Comparison of ENCODE assay signal across 13 cellular contexts in the genomic region with DNA sequence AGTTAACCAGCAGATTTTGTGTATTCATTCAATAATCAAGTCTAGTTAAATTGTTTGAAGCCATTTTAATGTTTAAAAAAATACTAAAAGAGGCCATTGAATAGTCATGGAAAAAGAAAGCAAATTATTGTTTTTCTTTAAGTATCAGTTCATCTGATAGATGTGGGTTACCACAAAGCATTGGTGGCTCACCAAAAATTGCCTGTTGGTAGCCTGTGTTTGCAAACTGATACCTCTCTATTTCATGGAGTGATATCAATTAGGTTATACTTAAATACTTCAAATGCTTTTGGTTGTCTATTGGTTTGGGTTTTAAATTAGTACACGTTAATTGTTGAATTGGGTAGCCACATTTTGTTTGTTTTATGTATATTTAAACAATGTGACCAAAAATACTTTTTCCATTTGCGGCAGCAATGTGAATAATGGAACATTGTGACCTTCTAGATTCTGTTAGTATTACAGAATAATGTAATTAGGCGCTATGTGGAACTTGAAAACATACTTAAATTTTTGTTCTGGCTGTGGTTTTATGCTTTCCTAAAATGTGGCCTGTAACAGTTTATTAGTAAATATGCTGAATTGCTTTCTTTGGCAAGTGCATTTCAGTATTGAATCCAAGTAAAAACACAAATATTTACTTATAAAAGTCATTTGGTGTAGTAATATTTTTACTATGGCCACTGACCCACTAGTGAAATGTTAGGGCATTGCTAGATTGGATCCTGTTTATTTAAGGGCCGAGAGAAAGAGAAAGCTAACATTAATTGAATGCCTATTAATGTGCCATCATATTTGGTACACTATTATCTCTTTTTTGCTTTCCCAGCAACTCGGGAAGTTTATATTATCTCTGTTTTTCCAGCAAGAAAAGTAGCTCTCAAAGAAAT. TPM values are rescaled to one million over a fixed set of nuclear protein-coding genes. Genes with fewer than 3 reads are reported as not detected.
DNase-seq lines count a peak whose midpoint lies in the region; ATAC-seq and TF ChIP-seq lines count a peak whose summit lies in the region.
"Had no signal": no experiment of that assay in that cellular context is flagged by ENCODE, and none has a peak within 500 bp of the region (broad histone marks: within the 10 kb centered on the region; RNA-seq: fewer than 3 reads in every experiment).

No MANE protein-coding gene starts in this region.

- no peak overlapping the region for H3K9ac ChIP-seq in BLaER1 treated with 17β-estradiol and CSF1 and Interleukin-3, amounts not matched to agents 10 nM and 100 nM

- H3K27ac Mint-ChIP-seq in activated naive CD8-positive, alpha-beta T cell treated with anti-CD3 and anti-CD28 coated beads, Interleukin-2, amount 50 U/mL, for 24 hours: peak overlapping the region; percentile 76
- H3K27ac Mint-ChIP-seq: progenitor cell of endocrine pancreas had no signal

- H3K4me1 Mint-ChIP-seq in activated naive CD8-positive, alpha-beta T cell treated with anti-CD3 and anti-CD28 coated beads, Interleukin-2, amount 50 U/mL, for 24 hours: peaks cover 64% of the 10 kb centered on the region

- TF ChIP-seq CTCF in osteoblast (IDR thresholded peaks at IDR 0.05; ENCODE audit: extremely low read depth, low read depth, low read length): no peak

- peaks cover 92% of the 10 kb centered on the region for H3K79me2 ChIP-seq in osteoblast (ENCODE audit: insufficient read depth, low read length)

- in situ Hi-C loops in KBM-7 (cut with MboI; ENCODE audit: low pct_unique_long_range_greater_than_20kb, low sequenced_read_pairs): no loop called here

- H4K20me1 ChIP-seq in BLaER1 treated with 17β-estradiol and CSF1 and Interleukin-3, amounts not matched to agents 10 nM and 100 nM: peaks cover 70 to 98% (median 93%) of the 10 kb centered on the region in 11 experiments
- peaks cover 56% of the 10 kb centered on the region for H4K20me1 ChIP-seq in osteoblast (ENCODE audit: insufficient read depth, low read length)

- H3K27me3 Mint-ChIP-seq in activated naive CD8-positive, alpha-beta T cell treated with anti-CD3 and anti-CD28 coated beads, Interleukin-2, amount 50 U/mL, for 24 hours: no peaks in the 10 kb centered on the region
- H3K27me3 Mint-ChIP-seq: progenitor cell of endocrine pancreas had no signal

- H3K27me3 ChIP-seq in BLaER1 treated with 17β-estradiol and CSF1 and Interleukin-3, amounts not matched to agents 10 nM and 100 nM: no peaks in the 10 kb centered on the region
- H3K27me3 ChIP-seq in osteoblast (ENCODE audit: insufficient read depth, low read length): no peaks in the 10 kb centered on the region
- H3K27me3 ChIP-seq: cardiac muscle cell, SJCRH30 had no signal

- H3K4me1 ChIP-seq in BLaER1 treated with 17β-estradiol and CSF1 and Interleukin-3, amounts not matched to agents 10 nM and 100 nM: peaks cover 16 to 37% (median 26%) of the 10 kb centered on the region in 10 experiments
- peaks cover 22% of the 10 kb centered on the region for H3K4me1 ChIP-seq in osteoblast (ENCODE audit: insufficient read depth, low read length)
- H3K4me1 ChIP-seq: SJCRH30 had no signal

- H3K4me3 Mint-ChIP-seq in activated naive CD8-positive, alpha-beta T cell treated with anti-CD3 and anti-CD28 coated beads, Interleukin-2, amount 50 U/mL, for 24 hours: no peak overlapping the region

- peaks cover 16 to 61% (median 46%) of the 10 kb centered on the region in 11 experiments for H3K36me3 ChIP-seq in BLaER1 treated with 17β-estradiol and CSF1 and Interleukin-3, amounts not matched to agents 10 nM and 100 nM
- H3K36me3 ChIP-seq in osteoblast (ENCODE audit: insufficient read depth, low read length): no peaks in the 10 kb centered on the region
- H3K36me3 ChIP-seq: cardiac muscle cell had no signal

- no peak overlapping the region for H3K27ac ChIP-seq in BLaER1 treated with 17β-estradiol and CSF1 and Interleukin-3, amounts not matched to agents 10 nM and 100 nM
- no peak overlapping the region for H3K27ac ChIP-seq in osteoblast (ENCODE audit: low read depth, low read length)
- H3K27ac ChIP-seq: cardiac muscle cell, SJCRH30 had no signal

- peak; percentile 80 for ATAC-seq in activated naive CD8-positive, alpha-beta T cell treated with anti-CD3 and anti-CD28 coated beads, Interleukin-2, amount 50 U/mL, for 24 hours
- no peak for ATAC-seq in HG03025 (IDR thresholded peaks at IDR 0.05; ENCODE audit: low FRiP score, unreplicated experiment)

- no peak overlapping the region for H2AFZ ChIP-seq in osteoblast (ENCODE audit: low read length)

- H3K4me3 ChIP-seq in BLaER1 treated with 17β-estradiol and CSF1 and Interleukin-3, amounts not matched to agents 10 nM and 100 nM: no peak overlapping the region
- no peak overlapping the region for H3K4me3 ChIP-seq in osteoblast (ENCODE audit: insufficient read depth, low read length)
- H3K4me3 ChIP-seq: cardiac muscle cell, SJCRH30 had no signal

- H3K36me3 Mint-ChIP-seq in activated naive CD8-positive, alpha-beta T cell treated with anti-CD3 and anti-CD28 coated beads, Interleukin-2, amount 50 U/mL, for 24 hours (ENCODE audit: low read depth): peaks cover 29% of the 10 kb centered on the region

- DNase-seq in T-helper 1 cell: peak; percentile 24 to 79 (median 53)
- peak; percentile 36 for DNase-seq in activated naive CD8-positive, alpha-beta T cell treated with anti-CD3 and anti-CD28 coated beads, Interleukin-2, amount 50 U/mL, for 24 hours
- DNase-seq in osteoblast (ENCODE audit: insufficient read length, low spot score, missing footprints): peak; percentile 34
- no peak for DNase-seq in KBM-7
- DNase-seq in SHP77 (lab: John Stamatoyannopoulos, UW): no peak
- DNase-seq in NCI-H345 treated with DMSO at 0.1 percent for 48 hours (lab: John Stamatoyannopoulos, UW; ENCODE audit: unreplicated experiment): no peak
- DNase-seq: DMS 273 treated with DMSO at 0.1 percent for 48 hours, NCI-H1105 treated with DMSO at 0.1 percent for 48 hours, SJCRH30 had no signal

- peak overlapping the region in 8 of 11 experiments; percentile 8 to 41 (median 34); a peak in 12 of 22 replicates for H3K4me2 ChIP-seq in BLaER1 treated with 17β-estradiol and CSF1 and Interleukin-3, amounts not matched to agents 10 nM and 100 nM
- peak overlapping the region; percentile 45 for H3K4me2 ChIP-seq in osteoblast (ENCODE audit: insufficient read depth, low read length)

- no peaks in the 10 kb centered on the region for H3K9me3 Mint-ChIP-seq in activated naive CD8-positive, alpha-beta T cell treated with anti-CD3 and anti-CD28 coated beads, Interleukin-2, amount 50 U/mL, for 24 hours

- H3K9me3 ChIP-seq in BLaER1 treated with 17β-estradiol and CSF1 and Interleukin-3, amounts not matched to agents 10 nM and 100 nM (replicated peaks in 1 of 11): no peaks in the 10 kb centered on the region
- no peaks in the 10 kb centered on the region for H3K9me3 ChIP-seq in osteoblast (ENCODE audit: low read depth, low read length)
- H3K9me3 ChIP-seq: SJCRH30 had no signal

RNA-seq across cellular contexts. Expression of gene NBL1, which starts 37.0 kb away (rescaled TPM):
- 88.7 and 114 TPM in 2 replicates for total RNA-seq in osteoblast

RNA-seq across cellular contexts. Expression of gene HTR6, which starts 57.6 kb away (rescaled TPM):
- under 0.01 TPM in 1 of 2 replicates, not detected in the other for total RNA-seq in osteoblast
- total RNA-seq: cardiac muscle cell, progenitor cell of endocrine pancreas, SJCRH30 had no signal

Comparison
In these comparisons a context has a peak if more than half of its experiments do, and no peak if none do; other contexts are left out.
1. DNase-seq: peak in T-helper 1 cell (5 of 5), activated naive CD8-positive, alpha-beta T cell treated with anti-CD3 and anti-CD28 coated beads, Interleukin-2, amount 50 U/mL, for 24 hours (single experiment) and osteoblast (single experiment); none in KBM-7 (single experiment), SHP77 (0 of 2) and NCI-H345 treated with DMSO at 0.1 percent for 48 hours (single experiment).